Comparison of ENCODE assay signal across 24 cellular contexts in genomic region chr11:9590717-9591116, GRCh38. TPM values are rescaled to one million over a fixed set of nuclear protein-coding genes. Genes with fewer than 3 reads are reported as not detected.
DNase-seq lines count a peak whose midpoint lies in the region; ATAC-seq, FAIRE-seq and TF ChIP-seq lines count a peak whose summit lies in the region.
"Had no signal": no experiment of that assay in that cellular context is flagged by ENCODE, and none has a peak within 500 bp of the region (broad histone marks: within the 10 kb centered on the region; RNA-seq: fewer than 3 reads in every experiment).

No MANE protein-coding gene starts in this region.

- TF ChIP-seq CTCF in 22Rv1 (IDR thresholded peaks at IDR 0.05), result no peak
- no peak for TF ChIP-seq CTCF in DND-41 (IDR thresholded peaks at IDR 0.05; ENCODE audit: borderline replicate concordance, extremely low read depth, low read length, poor library complexity, severe bottlenecking)
- no peak for TF ChIP-seq CTCF in H1 (IDR thresholded peaks at IDR 0.05; ENCODE audit: control extremely low read depth in 1 of 3, insufficient read depth in 1 of 3, low read depth in 1 of 3, low read length in 3 of 3)
- no peak for TF ChIP-seq CTCF in lower lobe of right lung (IDR thresholded peaks at IDR 0.05)

- H3K18ac ChIP-seq in H1 (ENCODE audit: extremely low read depth, low read length), result no peak overlapping the region

- H3K23ac ChIP-seq in H1 (ENCODE audit: insufficient read length), result no peak overlapping the region

- CTCF ChIA-PET in H1 (lab: Charles Lee; ENCODE audit: partially characterized antibody), result interaction anchor here (0.8 to 5.6 kb wide), 5 partner anchors 10 to 495 kb away, joined by 3 to 34 read pairs (median 4); no protein-coding TSS in a partner anchor

- no peak overlapping the region for H2BK120ac ChIP-seq in H1 (replicated peaks; ENCODE audit: low read depth, low read length)

- H3K9me3 ChIP-seq in DND-41 (ENCODE audit: insufficient read depth, low read length, severe bottlenecking) (no peaks in the 10 kb centered on the region), Karpas-422 (ENCODE audit: low read length) (no peaks in the 10 kb centered on the region), H1 (ENCODE audit: insufficient read depth in 2 of 2, low read depth in 1 of 2, low read length in 1 of 2) (no peaks in the 10 kb centered on the region), lower lobe of right lung (no peaks in the 10 kb centered on the region)
- H3K9me3 ChIP-seq: Caco-2, Peyer's patch, SK-N-SH had no signal

- H4K5ac ChIP-seq in H1 (ENCODE audit: insufficient read length, low read depth, low read length), result no peak overlapping the region

- no peak for DNase-seq in DND-41
- no peak for DNase-seq in Karpas-422
- peak in 1 of 2 experiments; percentile 23 for DNase-seq in H1 (ENCODE audit: low read depth in 1 of 2, low spot score in 2 of 2)
- DNase-seq in caudate nucleus (lab: John Stamatoyannopoulos, UW), result no peak
- no peak for DNase-seq in T1000 (lab: John Stamatoyannopoulos, UW)
- DNase-seq in lower lobe of right lung, result no peak
- DNase-seq: Caco-2; CD8-positive, alpha-beta T cell; GF-D8; NCI-H1048; NCI-H1436; NCI-H187; NCI-H2081 treated with DMSO at 0.1 percent for 48 hours; NCI-H446 treated with DMSO at 0.1 percent for 48 hours; NCI-H526; OCI-M1; Peyer's patch; SK-N-SH; T-helper 2 cell had no signal

- H3K79me2 ChIP-seq in DND-41 (ENCODE audit: insufficient read depth, low read length) (no peaks in the 10 kb centered on the region; the same call in 1 of the 2 replicates), Karpas-422 (ENCODE audit: low read length) (no peaks in the 10 kb centered on the region), H1 (ENCODE audit: control insufficient read depth in 1 of 2, insufficient read depth in 2 of 2, low read length in 2 of 2) (no peaks in the 10 kb centered on the region)

- H3K36me3 ChIP-seq in DND-41 (ENCODE audit: insufficient read depth, low read length) (peaks cover 48% of the 10 kb centered on the region), Karpas-422 (ENCODE audit: insufficient read depth, low read length) (peaks cover 36% of the 10 kb centered on the region), H1 (ENCODE audit: control insufficient read depth in 2 of 4, insufficient read depth in 4 of 4, low read length in 3 of 4) (peaks cover 11 to 50% (median 32%) of the 10 kb centered on the region in 4 experiments), lower lobe of right lung (peaks cover 32% of the 10 kb centered on the region)

- no peaks in the 10 kb centered on the region; the same call in 1 of the 2 replicates for H3K23me2 ChIP-seq in H1 (ENCODE audit: low read depth, low read length)

- FAIRE-seq in H1 (lab: Jason Lieb, UNC), result no peak
- FAIRE-seq: GM12891, H54 had no signal

- H3K9ac ChIP-seq in DND-41 (ENCODE audit: low read depth, low read length) (no peak overlapping the region), Karpas-422 (ENCODE audit: low read length) (no peak overlapping the region), H1 (replicated peaks in 1 of 4; ENCODE audit: extremely low read depth in 1 of 4, low read depth in 3 of 4, low read length in 3 of 4) (no peak overlapping the region)
- H3K9ac ChIP-seq: KMS-11, SK-N-SH had no signal

- H3K4me1 ChIP-seq in DND-41 (ENCODE audit: insufficient read depth, low read length) (no peaks in the 10 kb centered on the region), Karpas-422 (ENCODE audit: low read length) (peaks cover 27% of the 10 kb centered on the region), H1 (replicated peaks in 1 of 4; ENCODE audit: control insufficient read depth in 3 of 4, insufficient read depth in 4 of 4, low read length in 3 of 4) (no peaks in the 10 kb centered on the region; a peak in 4 of 7 replicates), lower lobe of right lung (no peaks in the 10 kb centered on the region)
- H3K4me1 ChIP-seq: Caco-2, Peyer's patch had no signal

- no peaks in the 10 kb centered on the region for H3K79me1 ChIP-seq in H1 (ENCODE audit: low read depth, low read length)

- no peak overlapping the region for H3K4me3 ChIP-seq in DND-41 (ENCODE audit: low read depth in 1 of 2, low read length in 2 of 2)
- H3K4me3 ChIP-seq in Karpas-422 (ENCODE audit: low read length), result no peak overlapping the region
- no peak overlapping the region for H3K4me3 ChIP-seq in H1 (ENCODE audit: extremely low read depth in 1 of 4, insufficient read depth in 2 of 4, low read depth in 3 of 4, low read length in 4 of 4)
- H3K4me3 ChIP-seq in lower lobe of right lung, result no peak overlapping the region
- H3K4me3 ChIP-seq: Peyer's patch had no signal

- no peak overlapping the region for H2BK15ac ChIP-seq in H1 (ENCODE audit: low read length)

- no peak overlapping the region for H4K91ac ChIP-seq in H1 (replicated peaks; ENCODE audit: insufficient read length, low read length)

- WGBS in H1 (ENCODE audit: extremely low coverage in 1 of 2, insufficient coverage in 1 of 2, insufficient read length in 1 of 2, insufficient replicate concordance in 2 of 2, low coverage in 1 of 2, low lambda C conversion rate in 2 of 2, missing lambda C conversion rate in 1 of 2), 2 experiments, result 95% methylated on average over 4 of the region's 4 CpGs; no CpG with 5 or more reads in 1 of the 2 experiments

- H3K9me2 ChIP-seq in Karpas-422 (replicated peaks; ENCODE audit: insufficient read depth, low read length), result no peaks in the 10 kb centered on the region
- H3K9me2 ChIP-seq: SK-N-SH had no signal

- H2AFZ ChIP-seq in DND-41 (ENCODE audit: low read depth, low read length), result no peak overlapping the region
- H2AFZ ChIP-seq in Karpas-422 (ENCODE audit: low read length), result no peak overlapping the region
- no peak overlapping the region for H2AFZ ChIP-seq in H1 (ENCODE audit: low read length)

- no peak for TF ChIP-seq RAD21 in H1 (IDR thresholded peaks at IDR 0.05 in 1 of 2, conservative IDR thresholded peaks at IDR 0.05 in 1 of 2; ENCODE audit: low read depth in 2 of 2, low read length in 2 of 2)

- peaks cover 19% of the 10 kb centered on the region; the same call in 1 of the 2 replicates for H4K20me1 ChIP-seq in DND-41 (ENCODE audit: insufficient read depth, low read length)
- H4K20me1 ChIP-seq in Karpas-422 (ENCODE audit: insufficient read depth, low read depth, low read length), result no peaks in the 10 kb centered on the region
- H4K20me1 ChIP-seq in H1 (replicated peaks in 1 of 2; ENCODE audit: control insufficient read depth in 1 of 2, insufficient read depth in 2 of 2, low read length in 2 of 2), result peaks cover 0 to 4% of the 10 kb centered on the region in 2 experiments

- H2AK5ac ChIP-seq in H1 (ENCODE audit: low read depth, low read length), result no peak overlapping the region

- no peak overlapping the region for H3K56ac ChIP-seq in H1 (replicated peaks; ENCODE audit: insufficient read length, low read depth, low read length)

- TF ChIP-seq EP300 in H1 (IDR thresholded peaks at IDR 0.05; ENCODE audit: borderline replicate concordance in 1 of 2, low read depth in 2 of 2, low read length in 2 of 2), result no peak

- H2BK12ac ChIP-seq in H1 (ENCODE audit: low read depth, low read length), result no peak overlapping the region

- no peak overlapping the region for H3K14ac ChIP-seq in H1 (ENCODE audit: insufficient read length)

- H3K27me3 ChIP-seq in DND-41 (ENCODE audit: insufficient read depth, low read length, poor library complexity) (no peaks in the 10 kb centered on the region), Karpas-422 (ENCODE audit: low read length) (no peaks in the 10 kb centered on the region), H1 (replicated peaks in 1 of 4; ENCODE audit: control insufficient read depth in 3 of 4, extremely low read depth in 1 of 4, insufficient read depth in 3 of 4, low read length in 3 of 4) (no peaks in the 10 kb centered on the region), lower lobe of right lung (ENCODE audit: low read depth) (no peaks in the 10 kb centered on the region)
- H3K27me3 ChIP-seq: Peyer's patch had no signal

- intact Hi-C loops in lower lobe of right lung (cut with DNase I), result no loop called here

- TF ChIP-seq POLR2A in H1 (IDR thresholded peaks at IDR 0.05; ENCODE audit: control extremely low read depth in 1 of 2, low read depth in 2 of 2, low read length in 2 of 2), result no peak

- H2BK5ac ChIP-seq in H1 (ENCODE audit: low read depth, low read length), result no peak overlapping the region

- ATAC-seq in DND-41 (ENCODE audit: insufficient read depth, low read depth), result 0 out of 3 replicates have a peak, but pooled peaks have one; percentile 32
- no peak for ATAC-seq in lower lobe of right lung
- ATAC-seq: CD8-positive, alpha-beta T cell had no signal

- no peak overlapping the region for H4K8ac ChIP-seq in H1 (ENCODE audit: extremely low read depth, insufficient read depth, low read length)

- H3K4ac ChIP-seq in H1 (replicated peaks; ENCODE audit: insufficient read length, low read depth, low read length), result no peak overlapping the region

- H3K27ac ChIP-seq in 22Rv1 (0 out of 2 replicates have a peak overlapping the region, but pooled peaks have one; percentile 3), DND-41 (ENCODE audit: low read length) (no peak overlapping the region), Karpas-422 (ENCODE audit: low read length) (peak overlapping the region; percentile 50; the same call in 1 of the 2 replicates), H1 (ENCODE audit: low read depth, low read length) (no peak overlapping the region), caudate nucleus (ENCODE audit: low read depth, low read length) (no peak overlapping the region), lower lobe of right lung (no peak overlapping the region)
- H3K27ac ChIP-seq: C4-2B, KMS-11, Peyer's patch had no signal

- H3K4me2 ChIP-seq in DND-41 (ENCODE audit: insufficient read depth, low read length) (no peak overlapping the region), Karpas-422 (ENCODE audit: low read depth, low read length, poor library complexity, severe bottlenecking) (no peak overlapping the region), H1 (ENCODE audit: insufficient read depth in 1 of 2, low read depth in 2 of 2, low read length in 2 of 2) (no peak overlapping the region)
- H3K4me2 ChIP-seq: KMS-11, SK-N-SH had no signal

- POLR2A ChIA-PET in H1 (lab: Charles Lee; ENCODE audit: partially characterized antibody), result interaction anchor here (0.8 to 6.4 kb wide), 4 partner anchors 8 to 17 kb away, joined by 3 to 48 read pairs (median 4); no protein-coding TSS in a partner anchor

- no peak overlapping the region for H2BK20ac ChIP-seq in H1 (ENCODE audit: low read length)

RNA-seq across cellular contexts. Expression of gene WEE1, which starts 17.2 kb away (rescaled TPM):
- total RNA-seq in Karpas-422 (2014; rRNA removed; shearing (Covaris generic); ENCODE audit: low replicate concordance), result 74.0 and 107 TPM in 2 replicates
- total RNA-seq in H1 (2021; fragmentation: NEBNext Ultra II Directional; extraction: Animal tissue kit (Norgen Biotek cat#: 25700)), result 115 and 120 TPM in 2 replicates
- polyA plus RNA-seq in H1 (2011; rRNA removed), result 22.6 and 40.8 TPM in 2 replicates
- polyA plus RNA-seq in H1 (2011; cell fraction: cytosol; rRNA removed), result 49.2 TPM
- polyA plus RNA-seq in H1 (2011; cell fraction: nucleus; rRNA removed), result 21.5 TPM
- 55.4 to 89.1 TPM (median 63.7 TPM) in 4 replicates for polyA plus RNA-seq in H1 (2012, experiment 1 of 2)
- 19.5 TPM for polyA plus RNA-seq in H1 (2012, experiment 2 of 2)
- 55.2 TPM for polyA plus RNA-seq in H1 (2013, experiment 1 of 2)
- 53.3 TPM for polyA plus RNA-seq in H1 (2013, experiment 2 of 2)
- 48.9 and 53.0 TPM in 2 replicates for polyA minus RNA-seq in H1 (2011; rRNA and poly(A)+ RNA removed)
- polyA minus RNA-seq in H1 (2011; cell fraction: cytosol; rRNA and poly(A)+ RNA removed), result 37.4 TPM
- polyA minus RNA-seq in H1 (2011; cell fraction: nucleus; rRNA and poly(A)+ RNA removed), result 91.8 TPM
- total RNA-seq in lower lobe of right lung, result 12.4 TPM

Comparison
In these comparisons a context has a peak if more than half of its experiments do, and no peak if none do; other contexts are left out.
1. H3K27ac ChIP-seq: peak in 22Rv1 (single experiment) and Karpas-422 (single experiment); none in DND-41 (single experiment), H1 (single experiment), caudate nucleus (single experiment) and lower lobe of right lung (single experiment).